Comparison of ENCODE assay signal across 1 cellular context in the genomic region with DNA sequence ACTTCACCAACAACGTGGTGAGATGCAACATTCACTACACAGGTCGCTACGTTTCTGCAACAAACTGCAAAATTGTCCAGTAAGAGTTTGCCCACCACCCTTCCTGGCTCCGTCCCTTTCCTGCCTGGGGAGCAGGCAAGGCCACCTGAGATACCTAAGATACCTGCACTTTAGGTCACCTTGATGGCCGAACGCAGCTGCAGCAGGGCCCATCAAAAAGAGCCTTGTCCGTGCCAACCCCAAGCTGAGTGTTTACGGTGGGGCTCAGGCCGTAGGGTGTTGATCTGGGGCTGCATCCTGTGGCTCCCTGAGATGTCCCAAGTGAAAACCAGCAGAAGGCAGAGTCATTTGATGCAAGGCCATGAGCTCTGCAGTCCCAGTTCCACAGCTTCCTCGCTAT.
TF ChIP-seq lines count a peak whose summit lies in the region.

No MANE protein-coding gene starts in this region.

TF ChIP-seq in IMR-90, 13 proteins besides CTCF, POLR2A, EP300 and RAD21:
- TF ChIP-seq MAZ (IDR thresholded peaks at IDR 0.05; ENCODE audit: borderline replicate concordance, low read depth, low read length), result no peak
- TF ChIP-seq CEBPB (IDR thresholded peaks at IDR 0.05; ENCODE audit: low read depth, low read length), result no peak
- TF ChIP-seq, protein P1, sequence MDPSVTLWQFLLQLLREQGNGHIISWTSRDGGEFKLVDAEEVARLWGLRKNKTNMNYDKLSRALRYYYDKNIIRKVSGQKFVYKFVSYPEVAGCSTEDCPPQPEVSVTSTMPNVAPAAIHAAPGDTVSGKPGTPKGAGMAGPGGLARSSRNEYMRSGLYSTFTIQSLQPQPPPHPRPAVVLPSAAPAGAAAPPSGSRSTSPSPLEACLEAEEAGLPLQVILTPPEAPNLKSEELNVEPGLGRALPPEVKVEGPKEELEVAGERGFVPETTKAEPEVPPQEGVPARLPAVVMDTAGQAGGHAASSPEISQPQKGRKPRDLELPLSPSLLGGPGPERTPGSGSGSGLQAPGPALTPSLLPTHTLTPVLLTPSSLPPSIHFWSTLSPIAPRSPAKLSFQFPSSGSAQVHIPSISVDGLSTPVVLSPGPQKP (IDR thresholded peaks at IDR 0.05; ENCODE audit: borderline replicate concordance, low read depth, low read length), result no peak
